ENCODE assay signal across 21 cellular contexts in the genomic region with DNA sequence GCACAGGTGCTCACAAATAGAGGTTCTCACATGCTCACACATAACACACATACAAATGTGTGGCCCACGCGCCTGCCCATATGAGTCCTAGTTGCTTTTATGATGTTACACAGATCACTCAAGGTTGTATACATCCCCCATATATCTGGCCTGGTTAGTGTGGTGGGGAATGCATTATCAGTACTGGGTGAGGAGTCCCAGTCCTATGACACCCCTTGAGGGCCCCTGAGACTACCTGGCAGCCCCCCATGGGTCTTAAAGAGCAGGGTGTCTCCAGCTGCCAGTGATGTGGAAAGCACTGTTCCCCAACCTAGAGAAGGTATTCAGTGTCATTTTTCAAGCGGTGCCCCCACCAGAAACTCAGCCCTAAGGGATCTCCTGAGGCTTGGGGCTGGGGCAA. TPM values are rescaled to one million over a fixed set of nuclear protein-coding genes. Genes with fewer than 3 reads are reported as not detected.
"Had no signal": no experiment of that assay in that cellular context is flagged by ENCODE, and none has a peak within 500 bp of the region (broad histone marks: within the 10 kb centered on the region; RNA-seq: fewer than 3 reads in every experiment).

No MANE protein-coding gene starts in this region.

- H3K36me3 Mint-ChIP-seq: activated naive CD4-positive, alpha-beta T cell treated with anti-CD3 and anti-CD28 coated beads, Interleukin-2, amount 50 U/mL, for 24 hours had no signal

- H3K36me3 ChIP-seq: esophagus muscularis mucosa, left lung, stomach had no signal

- H3K4me3 ChIP-seq: esophagus muscularis mucosa, hepatocyte, left lung, stomach, testis had no signal

- H3K4me3 Mint-ChIP-seq: activated naive CD4-positive, alpha-beta T cell treated with anti-CD3 and anti-CD28 coated beads, Interleukin-2, amount 50 U/mL, for 24 hours had no signal

- DNase-seq: activated CD4-positive, alpha-beta T cell treated with anti-CD3 and anti-CD28 coated beads for 4 hours; amniotic stem cell; left lung; mammary epithelial cell; occipital lobe; right cardiac atrium; stimulated activated CD4-positive, alpha-beta T cell treated with anti-CD3 and anti-CD28 coated beads, Interleukin-4, amount 100 ng/mL, for 4 hours; stimulated activated CD8-positive, alpha-beta memory T cell treated with anti-CD3 and anti-CD28 coated beads, Interleukin-4, amount 100 ng/mL, for 48 hours; stomach; T-helper 2 cell; testis had no signal

- H3K9me3 Mint-ChIP-seq: activated naive CD4-positive, alpha-beta T cell treated with anti-CD3 and anti-CD28 coated beads, Interleukin-2, amount 50 U/mL, for 24 hours; nephron had no signal

- H3K9me3 ChIP-seq: esophagus muscularis mucosa, left lung, stomach, testis had no signal

- FAIRE-seq: colon, endometrium, keratinocyte had no signal

- H3K27me3 ChIP-seq: testis had no signal

- ATAC-seq: left lung, right cardiac atrium, SK-N-SH treated with all-trans-retinoic acid at 6 μM for 48 hours had no signal

- H3K27ac Mint-ChIP-seq: activated naive CD4-positive, alpha-beta T cell treated with anti-CD3 and anti-CD28 coated beads, Interleukin-2, amount 50 U/mL, for 24 hours; nephron had no signal

- H3K27ac ChIP-seq: esophagus muscularis mucosa, left lung, stomach, testis had no signal

- H2AFZ ChIP-seq: hepatocyte had no signal

RNA-seq across cellular contexts. Expression of gene HAND1, which starts 2.8 kb away (rescaled TPM):
- total RNA-seq: esophagus muscularis mucosa, left lung, mammary epithelial cell, occipital lobe, posterior vena cava, testis, ureter had no signal
- polyA plus RNA-seq: keratinocyte, mammary epithelial cell, stomach had no signal
